In genomic region chr2:224997802-224998201, GRCh38 we compare ENCODE assay signal across 9 cellular contexts. TPM values are rescaled to one million over a fixed set of nuclear protein-coding genes. Genes with fewer than 3 reads are reported as not detected.
DNase-seq lines count a peak whose midpoint lies in the region; ATAC-seq and TF ChIP-seq lines count a peak whose summit lies in the region.
"Had no signal": no experiment of that assay in that cellular context is flagged by ENCODE, and none has a peak within 500 bp of the region (broad histone marks: within the 10 kb centered on the region; RNA-seq: fewer than 3 reads in every experiment).

No MANE protein-coding gene starts in this region.

- no peak for TF ChIP-seq CTCF in tibial nerve (IDR thresholded peaks at IDR 0.05)

- intact Hi-C loops in activated CD4-positive, alpha-beta T cell treated with anti-CD3 and anti-CD28 coated beads, Interleukin-2, amount 10 ng/mL, durations not matched to agents 24 days and 14 days (cut with micrococcal nuclease): no loop called here

- WGBS in tibial nerve, 2 donors: 78 to 84% methylated on average over 8 of the region's 8 CpGs

- TF ChIP-seq EP300 in tibial nerve (IDR thresholded peaks at IDR 0.05): no peak

- peak overlapping the region; percentile 55 for H3K4me2 ChIP-seq in skeletal muscle satellite cell (ENCODE audit: low read length)

- peaks cover 48% of the 10 kb centered on the region for H3K36me3 Mint-ChIP-seq in activated CD4-positive, alpha-beta T cell treated with anti-CD3 and anti-CD28 coated beads, Interleukin-2, amount 10 ng/mL, durations not matched to agents 24 days and 14 days (ENCODE audit: low read depth)

- H3K9me3 ChIP-seq in skeletal muscle satellite cell (replicated peaks; ENCODE audit: low read length) (no peaks in the 10 kb centered on the region), tibial nerve (no peaks in the 10 kb centered on the region)

- H3K4me1 Mint-ChIP-seq in activated CD4-positive, alpha-beta T cell treated with anti-CD3 and anti-CD28 coated beads, Interleukin-2, amount 10 ng/mL, durations not matched to agents 24 days and 14 days: peaks cover 56% of the 10 kb centered on the region

- H3K27me3 ChIP-seq in skeletal muscle satellite cell (ENCODE audit: control insufficient read depth, insufficient read depth, low read length): no peaks in the 10 kb centered on the region
- no peaks in the 10 kb centered on the region for H3K27me3 ChIP-seq in tibial nerve

- H3K36me3 ChIP-seq in skeletal muscle satellite cell (ENCODE audit: insufficient read depth, low read length): peaks cover 18% of the 10 kb centered on the region
- H3K36me3 ChIP-seq in tibial nerve: no peaks in the 10 kb centered on the region

- no peaks in the 10 kb centered on the region for H3K9me3 Mint-ChIP-seq in activated CD4-positive, alpha-beta T cell treated with anti-CD3 and anti-CD28 coated beads, Interleukin-2, amount 10 ng/mL, durations not matched to agents 24 days and 14 days
- H3K9me3 Mint-ChIP-seq: activated naive CD4-positive, alpha-beta T cell treated with anti-CD3 and anti-CD28 coated beads for 36 hours had no signal

- peak overlapping the region; percentile 54 for H3K9ac ChIP-seq in skeletal muscle satellite cell (ENCODE audit: low read depth, low read length)

- no peak overlapping the region for H3K27ac ChIP-seq in tibial nerve

- H3K27me3 Mint-ChIP-seq in activated CD4-positive, alpha-beta T cell treated with anti-CD3 and anti-CD28 coated beads, Interleukin-2, amount 10 ng/mL, durations not matched to agents 24 days and 14 days: no peaks in the 10 kb centered on the region

- H3K4me1 ChIP-seq in skeletal muscle satellite cell (ENCODE audit: control insufficient read depth, insufficient read depth, low read length) (peaks cover 23% of the 10 kb centered on the region), tibial nerve (peaks cover 0 to 4% (median 2%) of the 10 kb centered on the region in 4 donors)

- no peak for TF ChIP-seq POLR2A in tibial nerve (IDR thresholded peaks at IDR 0.05)

- DNase-seq in activated CD4-positive, alpha-beta T cell treated with anti-CD3 and anti-CD28 coated beads, Interleukin-2, amount 10 ng/mL, durations not matched to agents 24 days and 14 days: no peak
- DNase-seq in activated CD4-positive, alpha-beta T cell treated with anti-CD3 and anti-CD28 coated beads, Interleukin-2, amount 50 U/mL, for 1 hour: no peak
- peak; percentile 47 for DNase-seq in RPMI7951 (ENCODE audit: low read depth)
- peak; percentile 38 for DNase-seq in fibroblast of peridontal ligament (ENCODE audit: extremely low read depth)
- DNase-seq in tibial nerve (ENCODE audit: low spot score in 2 of 2): no peak
- no peak for DNase-seq in foreskin melanocyte
- DNase-seq: activated naive CD4-positive, alpha-beta T cell treated with anti-CD3 and anti-CD28 coated beads for 36 hours had no signal

- H3K4me3 Mint-ChIP-seq in activated CD4-positive, alpha-beta T cell treated with anti-CD3 and anti-CD28 coated beads, Interleukin-2, amount 10 ng/mL, durations not matched to agents 24 days and 14 days: no peak overlapping the region
- H3K4me3 Mint-ChIP-seq: activated naive CD4-positive, alpha-beta T cell treated with anti-CD3 and anti-CD28 coated beads for 36 hours had no signal

- ATAC-seq in HG02623 (IDR thresholded peaks at IDR 0.05; ENCODE audit: unreplicated experiment): no peak

- H3K27ac Mint-ChIP-seq in activated CD4-positive, alpha-beta T cell treated with anti-CD3 and anti-CD28 coated beads, Interleukin-2, amount 10 ng/mL, durations not matched to agents 24 days and 14 days: peak overlapping the region; percentile 63

- H3K4me3 ChIP-seq in skeletal muscle satellite cell (ENCODE audit: low read length) (peak overlapping the region; percentile 13), tibial nerve (no peak overlapping the region)

RNA-seq across cellular contexts. Expression of gene DOCK10, which starts 44.5 kb away (rescaled TPM):
- 137 and 138 TPM in 2 replicates for total RNA-seq in activated CD4-positive, alpha-beta T cell treated with anti-CD3 and anti-CD28 coated beads, Interleukin-2, amount 10 ng/mL, durations not matched to agents 24 days and 14 days
- 42.8 and 45.6 TPM in 2 replicates for total RNA-seq in RPMI7951 (2014; rRNA removed; shearing (Covaris generic))
- total RNA-seq in skeletal muscle satellite cell (2012; rRNA removed): 49.4 and 64.2 TPM in 2 replicates
- 10 to 100 TPM; 16.7 to 37.2 (median 20.8) TPM for total RNA-seq in tibial nerve

Comparison
In these comparisons a context has a peak if more than half of its experiments do, and no peak if none do; other contexts are left out.
1. DNase-seq: peak in RPMI7951 (single experiment) and fibroblast of peridontal ligament (single experiment); none in activated CD4-positive, alpha-beta T cell treated with anti-CD3 and anti-CD28 coated beads, Interleukin-2, amount 10 ng/mL, durations not matched to agents 24 days and 14 days (single experiment), activated CD4-positive, alpha-beta T cell treated with anti-CD3 and anti-CD28 coated beads, Interleukin-2, amount 50 U/mL, for 1 hour (single experiment), tibial nerve (0 of 2) and foreskin melanocyte (single experiment).